Comparison of ENCODE assay signal across 1 cellular context in the genomic region with DNA sequence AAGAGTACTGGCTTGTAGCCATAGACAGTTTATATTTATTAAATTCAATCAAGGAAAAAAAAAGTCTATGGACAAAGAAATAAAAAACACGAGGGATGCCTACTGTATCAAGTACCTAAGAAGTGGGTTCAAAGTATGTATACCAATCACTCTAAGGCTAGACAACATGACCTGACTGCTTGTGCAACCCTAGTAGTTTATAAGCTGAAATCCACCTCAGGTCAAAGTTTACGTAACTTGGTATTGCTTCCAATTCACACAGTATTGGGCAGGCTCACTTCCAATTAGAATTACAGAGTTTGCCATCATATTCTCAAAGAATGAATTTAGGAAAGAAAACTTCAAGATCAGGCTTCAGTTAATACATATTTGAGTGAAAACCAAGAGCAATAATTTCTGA.
TF ChIP-seq lines count a peak whose summit lies in the region.

No MANE protein-coding gene starts in this region.

TF ChIP-seq in HepG2, 621 proteins besides CTCF, POLR2A, EP300 and RAD21 (continued from another document):
- TF ChIP-seq, protein P1, sequence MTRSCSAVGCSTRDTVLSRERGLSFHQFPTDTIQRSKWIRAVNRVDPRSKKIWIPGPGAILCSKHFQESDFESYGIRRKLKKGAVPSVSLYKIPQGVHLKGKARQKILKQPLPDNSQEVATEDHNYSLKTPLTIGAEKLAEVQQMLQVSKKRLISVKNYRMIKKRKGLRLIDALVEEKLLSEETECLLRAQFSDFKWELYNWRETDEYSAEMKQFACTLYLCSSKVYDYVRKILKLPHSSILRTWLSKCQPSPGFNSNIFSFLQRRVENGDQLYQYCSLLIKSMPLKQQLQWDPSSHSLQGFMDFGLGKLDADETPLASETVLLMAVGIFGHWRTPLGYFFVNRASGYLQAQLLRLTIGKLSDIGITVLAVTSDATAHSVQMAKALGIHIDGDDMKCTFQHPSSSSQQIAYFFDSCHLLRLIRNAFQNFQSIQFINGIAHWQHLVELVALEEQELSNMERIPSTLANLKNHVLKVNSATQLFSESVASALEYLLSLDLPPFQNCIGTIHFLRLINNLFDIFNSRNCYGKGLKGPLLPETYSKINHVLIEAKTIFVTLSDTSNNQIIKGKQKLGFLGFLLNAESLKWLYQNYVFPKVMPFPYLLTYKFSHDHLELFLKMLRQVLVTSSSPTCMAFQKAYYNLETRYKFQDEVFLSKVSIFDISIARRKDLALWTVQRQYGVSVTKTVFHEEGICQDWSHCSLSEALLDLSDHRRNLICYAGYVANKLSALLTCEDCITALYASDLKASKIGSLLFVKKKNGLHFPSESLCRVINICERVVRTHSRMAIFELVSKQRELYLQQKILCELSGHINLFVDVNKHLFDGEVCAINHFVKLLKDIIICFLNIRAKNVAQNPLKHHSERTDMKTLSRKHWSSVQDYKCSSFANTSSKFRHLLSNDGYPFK (CRISPR knock-in tag; IDR thresholded peaks at IDR 0.05; ENCODE audit: borderline replicate concordance), result no peak
- TF ChIP-seq ZNF782 (CRISPR knock-in tag; IDR thresholded peaks at IDR 0.05; ENCODE audit: borderline replicate concordance) (no peak), ZNF343 (CRISPR knock-in tag; IDR thresholded peaks at IDR 0.05) (no peak)
TF ChIP-seq in HepG2: peak in this region for 0.
